1 cellular context compared by ENCODE assay signal in the genomic region with DNA sequence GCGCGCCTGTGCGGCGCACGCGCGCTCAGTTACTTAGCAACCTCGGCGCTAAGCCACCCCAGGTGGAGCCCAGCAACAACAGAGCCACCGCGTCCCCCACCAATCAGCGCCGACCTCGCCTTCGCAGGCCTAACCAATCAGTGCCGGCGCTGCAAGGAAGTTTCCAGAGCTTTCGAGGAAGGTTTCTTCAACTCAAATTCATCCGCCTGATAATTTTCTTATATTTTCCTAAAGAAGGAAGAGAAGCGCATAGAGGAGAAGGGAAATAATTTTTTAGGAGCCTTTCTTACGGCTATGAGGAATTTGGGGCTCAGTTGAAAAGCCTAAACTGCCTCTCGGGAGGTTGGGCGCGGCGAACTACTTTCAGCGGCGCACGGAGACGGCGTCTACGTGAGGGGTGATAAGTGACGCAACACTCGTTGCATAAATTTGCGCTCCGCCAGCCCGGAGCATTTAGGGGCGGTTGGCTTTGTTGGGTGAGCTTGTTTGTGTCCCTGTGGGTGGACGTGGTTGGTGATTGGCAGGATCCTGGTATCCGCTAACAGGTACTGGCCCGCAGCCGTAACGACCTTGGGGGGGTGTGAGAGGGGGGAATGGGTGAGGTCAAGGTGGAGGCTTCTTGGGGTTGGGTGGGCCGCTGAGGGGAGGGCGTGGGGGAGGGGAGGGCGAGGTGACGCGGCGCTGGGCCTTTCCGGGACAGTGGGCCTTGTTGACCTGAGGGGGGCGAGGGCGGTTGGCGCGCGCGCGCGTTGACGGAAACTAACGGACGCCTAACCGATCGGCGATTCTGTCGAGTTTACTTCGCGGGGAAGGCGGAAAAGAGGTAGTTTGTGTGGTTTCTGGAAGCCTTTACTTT.
A peak's percentile ranks its signal among the peaks of the same experiment; 100 is the strongest.
TF ChIP-seq lines count a peak whose summit lies in the region.

UBB (plus strand) TSS at position 452 of the 856 bp plus-strand sequence. CDS start 817 bp downstream, outside the sequence.

TF ChIP-seq in WTC11, 78 proteins besides CTCF, POLR2A, EP300 and RAD21 (continued from another document):
- TF ChIP-seq AR (CRISPR knock-in tag; IDR thresholded peaks at IDR 0.05), result 0 out of 2 replicates have a peak, but pooled peaks have one; percentile 33
- TF ChIP-seq RORB (CRISPR knock-in tag; IDR thresholded peaks at IDR 0.05), result no peak
- TF ChIP-seq GABPB1 (CRISPR knock-in tag; IDR thresholded peaks at IDR 0.05), result peak; percentile 90
- TF ChIP-seq TEAD4 (CRISPR knock-in tag; IDR thresholded peaks at IDR 0.05), result no peak
- TF ChIP-seq JUN (CRISPR knock-in tag; IDR thresholded peaks at IDR 0.05), result no peak
- 0 out of 2 replicates have a peak, but pooled peaks have one; percentile 39 for TF ChIP-seq ATF3 (CRISPR knock-in tag; conservative IDR thresholded peaks at IDR 0.05)
- no peak for TF ChIP-seq ZBTB21 (CRISPR knock-in tag; IDR thresholded peaks at IDR 0.05; ENCODE audit: borderline replicate concordance)
- TF ChIP-seq, protein P1, sequence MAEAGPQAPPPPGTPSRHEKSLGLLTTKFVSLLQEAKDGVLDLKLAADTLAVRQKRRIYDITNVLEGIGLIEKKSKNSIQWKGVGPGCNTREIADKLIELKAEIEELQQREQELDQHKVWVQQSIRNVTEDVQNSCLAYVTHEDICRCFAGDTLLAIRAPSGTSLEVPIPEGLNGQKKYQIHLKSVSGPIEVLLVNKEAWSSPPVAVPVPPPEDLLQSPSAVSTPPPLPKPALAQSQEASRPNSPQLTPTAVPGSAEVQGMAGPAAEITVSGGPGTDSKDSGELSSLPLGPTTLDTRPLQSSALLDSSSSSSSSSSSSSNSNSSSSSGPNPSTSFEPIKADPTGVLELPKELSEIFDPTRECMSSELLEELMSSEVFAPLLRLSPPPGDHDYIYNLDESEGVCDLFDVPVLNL (CRISPR knock-in tag; IDR thresholded peaks at IDR 0.05; ENCODE audit: borderline replicate concordance, low read depth), result no peak
- peak; percentile 63; the same call in 1 of the 2 replicates for TF ChIP-seq FOXP1 (CRISPR knock-in tag; IDR thresholded peaks at IDR 0.05; ENCODE audit: borderline replicate concordance)
- peak; percentile 50; the same call in 1 of the 2 replicates for TF ChIP-seq NFATC4 (CRISPR knock-in tag; IDR thresholded peaks at IDR 0.05)
- TF ChIP-seq, protein P2, sequence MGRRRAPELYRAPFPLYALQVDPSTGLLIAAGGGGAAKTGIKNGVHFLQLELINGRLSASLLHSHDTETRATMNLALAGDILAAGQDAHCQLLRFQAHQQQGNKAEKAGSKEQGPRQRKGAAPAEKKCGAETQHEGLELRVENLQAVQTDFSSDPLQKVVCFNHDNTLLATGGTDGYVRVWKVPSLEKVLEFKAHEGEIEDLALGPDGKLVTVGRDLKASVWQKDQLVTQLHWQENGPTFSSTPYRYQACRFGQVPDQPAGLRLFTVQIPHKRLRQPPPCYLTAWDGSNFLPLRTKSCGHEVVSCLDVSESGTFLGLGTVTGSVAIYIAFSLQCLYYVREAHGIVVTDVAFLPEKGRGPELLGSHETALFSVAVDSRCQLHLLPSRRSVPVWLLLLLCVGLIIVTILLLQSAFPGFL (CRISPR knock-in tag; IDR thresholded peaks at IDR 0.05; ENCODE audit: borderline replicate concordance), result no peak
- TF ChIP-seq ZNF416 (CRISPR knock-in tag; IDR thresholded peaks at IDR 0.05), result no peak
- TF ChIP-seq PRRX2 (CRISPR knock-in tag; IDR thresholded peaks at IDR 0.05), result no peak
- TF ChIP-seq ZNF671 (CRISPR knock-in tag; IDR thresholded peaks at IDR 0.05), result peak; percentile 26; the same call in 1 of the 2 replicates
- TF ChIP-seq MAX (CRISPR knock-in tag; IDR thresholded peaks at IDR 0.05), result peak; percentile 78
- no peak for TF ChIP-seq NR2C2 (CRISPR knock-in tag; IDR thresholded peaks at IDR 0.05)
- TF ChIP-seq ESRRA (CRISPR knock-in tag; IDR thresholded peaks at IDR 0.05; ENCODE audit: borderline replicate concordance), result no peak
- TF ChIP-seq TP53 (CRISPR knock-in tag; IDR thresholded peaks at IDR 0.05), result no peak
- TF ChIP-seq, protein P3, sequence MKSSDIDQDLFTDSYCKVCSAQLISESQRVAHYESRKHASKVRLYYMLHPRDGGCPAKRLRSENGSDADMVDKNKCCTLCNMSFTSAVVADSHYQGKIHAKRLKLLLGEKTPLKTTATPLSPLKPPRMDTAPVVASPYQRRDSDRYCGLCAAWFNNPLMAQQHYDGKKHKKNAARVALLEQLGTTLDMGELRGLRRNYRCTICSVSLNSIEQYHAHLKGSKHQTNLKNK (CRISPR knock-in tag; IDR thresholded peaks at IDR 0.05), result peak; percentile 82; the same call in 1 of the 2 replicates
- no peak for TF ChIP-seq ZNF232 (CRISPR knock-in tag; IDR thresholded peaks at IDR 0.05)
- no peak for TF ChIP-seq MLX (CRISPR knock-in tag; IDR thresholded peaks at IDR 0.05)
- no peak for TF ChIP-seq ZNF263 (CRISPR knock-in tag; IDR thresholded peaks at IDR 0.05; ENCODE audit: low read depth)
- TF ChIP-seq, protein P4, sequence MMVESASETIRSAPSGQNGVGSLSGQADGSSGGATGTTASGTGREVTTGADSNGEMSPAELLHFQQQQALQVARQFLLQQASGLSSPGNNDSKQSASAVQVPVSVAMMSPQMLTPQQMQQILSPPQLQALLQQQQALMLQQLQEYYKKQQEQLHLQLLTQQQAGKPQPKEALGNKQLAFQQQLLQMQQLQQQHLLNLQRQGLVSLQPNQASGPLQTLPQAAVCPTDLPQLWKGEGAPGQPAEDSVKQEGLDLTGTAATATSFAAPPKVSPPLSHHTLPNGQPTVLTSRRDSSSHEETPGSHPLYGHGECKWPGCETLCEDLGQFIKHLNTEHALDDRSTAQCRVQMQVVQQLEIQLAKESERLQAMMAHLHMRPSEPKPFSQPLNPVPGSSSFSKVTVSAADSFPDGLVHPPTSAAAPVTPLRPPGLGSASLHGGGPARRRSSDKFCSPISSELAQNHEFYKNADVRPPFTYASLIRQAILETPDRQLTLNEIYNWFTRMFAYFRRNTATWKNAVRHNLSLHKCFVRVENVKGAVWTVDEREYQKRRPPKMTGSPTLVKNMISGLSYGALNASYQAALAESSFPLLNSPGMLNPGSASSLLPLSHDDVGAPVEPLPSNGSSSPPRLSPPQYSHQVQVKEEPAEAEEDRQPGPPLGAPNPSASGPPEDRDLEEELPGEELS (CRISPR knock-in tag; IDR thresholded peaks at IDR 0.05), result no peak; the same call in 1 of the 2 replicates
- no peak for TF ChIP-seq ZSCAN18 (CRISPR knock-in tag; IDR thresholded peaks at IDR 0.05)
- TF ChIP-seq, protein P5, sequence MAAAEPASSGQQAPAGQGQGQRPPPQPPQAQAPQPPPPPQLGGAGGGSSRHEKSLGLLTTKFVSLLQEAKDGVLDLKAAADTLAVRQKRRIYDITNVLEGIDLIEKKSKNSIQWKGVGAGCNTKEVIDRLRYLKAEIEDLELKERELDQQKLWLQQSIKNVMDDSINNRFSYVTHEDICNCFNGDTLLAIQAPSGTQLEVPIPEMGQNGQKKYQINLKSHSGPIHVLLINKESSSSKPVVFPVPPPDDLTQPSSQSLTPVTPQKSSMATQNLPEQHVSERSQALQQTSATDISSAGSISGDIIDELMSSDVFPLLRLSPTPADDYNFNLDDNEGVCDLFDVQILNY (CRISPR knock-in tag; IDR thresholded peaks at IDR 0.05), result peak; percentile 19; the same call in 1 of the 2 replicates
- peak; percentile 73; the same call in 1 of the 2 replicates for TF ChIP-seq SP1 (CRISPR knock-in tag; conservative IDR thresholded peaks at IDR 0.05)
- TF ChIP-seq NR1H2 (CRISPR knock-in tag; IDR thresholded peaks at IDR 0.05), result no peak
- TF ChIP-seq, protein P6, sequence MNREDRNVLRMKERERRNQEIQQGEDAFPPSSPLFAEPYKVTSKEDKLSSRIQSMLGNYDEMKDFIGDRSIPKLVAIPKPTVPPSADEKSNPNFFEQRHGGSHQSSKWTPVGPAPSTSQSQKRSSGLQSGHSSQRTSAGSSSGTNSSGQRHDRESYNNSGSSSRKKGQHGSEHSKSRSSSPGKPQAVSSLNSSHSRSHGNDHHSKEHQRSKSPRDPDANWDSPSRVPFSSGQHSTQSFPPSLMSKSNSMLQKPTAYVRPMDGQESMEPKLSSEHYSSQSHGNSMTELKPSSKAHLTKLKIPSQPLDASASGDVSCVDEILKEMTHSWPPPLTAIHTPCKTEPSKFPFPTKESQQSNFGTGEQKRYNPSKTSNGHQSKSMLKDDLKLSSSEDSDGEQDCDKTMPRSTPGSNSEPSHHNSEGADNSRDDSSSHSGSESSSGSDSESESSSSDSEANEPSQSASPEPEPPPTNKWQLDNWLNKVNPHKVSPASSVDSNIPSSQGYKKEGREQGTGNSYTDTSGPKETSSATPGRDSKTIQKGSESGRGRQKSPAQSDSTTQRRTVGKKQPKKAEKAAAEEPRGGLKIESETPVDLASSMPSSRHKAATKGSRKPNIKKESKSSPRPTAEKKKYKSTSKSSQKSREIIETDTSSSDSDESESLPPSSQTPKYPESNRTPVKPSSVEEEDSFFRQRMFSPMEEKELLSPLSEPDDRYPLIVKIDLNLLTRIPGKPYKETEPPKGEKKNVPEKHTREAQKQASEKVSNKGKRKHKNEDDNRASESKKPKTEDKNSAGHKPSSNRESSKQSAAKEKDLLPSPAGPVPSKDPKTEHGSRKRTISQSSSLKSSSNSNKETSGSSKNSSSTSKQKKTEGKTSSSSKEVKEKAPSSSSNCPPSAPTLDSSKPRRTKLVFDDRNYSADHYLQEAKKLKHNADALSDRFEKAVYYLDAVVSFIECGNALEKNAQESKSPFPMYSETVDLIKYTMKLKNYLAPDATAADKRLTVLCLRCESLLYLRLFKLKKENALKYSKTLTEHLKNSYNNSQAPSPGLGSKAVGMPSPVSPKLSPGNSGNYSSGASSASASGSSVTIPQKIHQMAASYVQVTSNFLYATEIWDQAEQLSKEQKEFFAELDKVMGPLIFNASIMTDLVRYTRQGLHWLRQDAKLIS (CRISPR knock-in tag; IDR thresholded peaks at IDR 0.05; ENCODE audit: borderline replicate concordance), result no peak
- TF ChIP-seq CBFB (CRISPR knock-in tag; IDR thresholded peaks at IDR 0.05; ENCODE audit: low read depth), result no peak
- no peak for TF ChIP-seq ZNF512 (CRISPR knock-in tag; IDR thresholded peaks at IDR 0.05; ENCODE audit: borderline replicate concordance)
